In the genomic region with DNA sequence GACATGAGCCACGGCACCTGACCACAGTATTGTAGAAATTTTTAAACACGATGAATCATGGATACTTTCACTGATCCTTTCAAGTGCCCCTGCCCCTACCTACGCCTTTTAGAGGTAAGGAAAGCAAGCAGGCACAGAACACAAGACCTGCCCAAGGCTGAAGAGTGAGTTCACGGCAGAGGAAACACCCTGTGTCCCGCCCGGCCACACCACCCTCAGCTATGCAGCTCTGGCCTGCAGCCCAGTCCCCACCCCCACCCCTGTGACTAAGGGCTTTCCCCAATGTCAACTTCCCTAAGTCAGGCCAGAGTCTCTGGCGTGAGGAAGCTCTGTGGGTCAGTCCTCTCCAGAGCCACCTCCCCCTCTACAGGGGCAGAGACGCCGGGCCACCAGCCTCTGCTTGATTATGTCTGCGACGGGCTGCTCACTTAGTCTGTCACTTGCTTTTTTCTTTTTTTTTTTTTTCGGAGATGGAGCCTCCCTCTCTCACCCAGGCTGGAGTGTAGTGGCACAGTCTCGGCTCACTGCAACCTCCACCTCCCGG, we compare ENCODE assay signal across 9 cellular contexts. TPM values are rescaled to one million over a fixed set of nuclear protein-coding genes. Genes with fewer than 3 reads are reported as not detected.
DNase-seq lines count a peak whose midpoint lies in the region; ATAC-seq, FAIRE-seq and TF ChIP-seq lines count a peak whose summit lies in the region.
"Had no signal": no experiment of that assay in that cellular context is flagged by ENCODE, and none has a peak within 500 bp of the region (broad histone marks: within the 10 kb centered on the region; RNA-seq: fewer than 3 reads in every experiment).

No MANE protein-coding gene starts in this region.

- peak; percentile 93 for DNase-seq in ELR (ENCODE audit: low read depth)
- DNase-seq in RCC 7860 (ENCODE audit: low spot score) = peak; percentile 95
- peak; percentile 41 for DNase-seq in fibroblast of gingiva (ENCODE audit: low read depth)
- no peak for DNase-seq in osteocyte (ENCODE audit: extremely low spot score, unreplicated experiment)
- DNase-seq in germinal center (ENCODE audit: low spot score) = no peak
- DNase-seq in activated CD4-positive, alpha-beta T cell treated with anti-CD3 and anti-CD28 coated beads, Interleukin-2, amount 10 ng/mL, durations not matched to agents 24 days and 14 days = no peak
- no peak for DNase-seq in DMS153 treated with DMSO at 0.1 percent for 48 hours (lab: John Stamatoyannopoulos, UW; ENCODE audit: unreplicated experiment)
- DNase-seq: activated naive CD8-positive, alpha-beta T cell treated with anti-CD3 and anti-CD28 coated beads, Interleukin-2, amount 10 ng/mL, durations not matched to agents 7 days and 5 days had no signal

- H3K4me3 Mint-ChIP-seq in osteocyte (ENCODE audit: unreplicated experiment) = no peak overlapping the region
- no peak overlapping the region for H3K4me3 Mint-ChIP-seq in activated CD4-positive, alpha-beta T cell treated with anti-CD3 and anti-CD28 coated beads, Interleukin-2, amount 10 ng/mL, durations not matched to agents 24 days and 14 days
- H3K4me3 Mint-ChIP-seq: activated naive CD8-positive, alpha-beta T cell treated with anti-CD3 and anti-CD28 coated beads, Interleukin-2, amount 10 ng/mL, durations not matched to agents 7 days and 5 days had no signal

- peak; percentile 92 for FAIRE-seq in RCC 7860 (lab: Jason Lieb, UNC)

- no peaks in the 10 kb centered on the region for H3K9me3 Mint-ChIP-seq in osteocyte (ENCODE audit: unreplicated experiment)
- no peaks in the 10 kb centered on the region for H3K9me3 Mint-ChIP-seq in activated CD4-positive, alpha-beta T cell treated with anti-CD3 and anti-CD28 coated beads, Interleukin-2, amount 10 ng/mL, durations not matched to agents 24 days and 14 days
- H3K9me3 Mint-ChIP-seq: activated naive CD8-positive, alpha-beta T cell treated with anti-CD3 and anti-CD28 coated beads, Interleukin-2, amount 10 ng/mL, durations not matched to agents 7 days and 5 days had no signal

- no peak for TF ChIP-seq CTCF in osteocyte (IDR thresholded peaks at IDR 0.05)

- TF ChIP-seq POLR2A in GM18505 (IDR thresholded peaks at IDR 0.05; ENCODE audit: borderline replicate concordance, extremely low read depth, insufficient read depth, insufficient read length) = no peak

- ATAC-seq in GM18505 (IDR thresholded peaks at IDR 0.05; ENCODE audit: unreplicated experiment) = no peak

- intact Hi-C loops in activated CD4-positive, alpha-beta T cell treated with anti-CD3 and anti-CD28 coated beads, Interleukin-2, amount 10 ng/mL, durations not matched to agents 24 days and 14 days (cut with micrococcal nuclease) = no loop called here

- H3K4me1 Mint-ChIP-seq in osteocyte (ENCODE audit: unreplicated experiment) = peaks cover 23% of the 10 kb centered on the region
- peaks cover 10% of the 10 kb centered on the region for H3K4me1 Mint-ChIP-seq in activated CD4-positive, alpha-beta T cell treated with anti-CD3 and anti-CD28 coated beads, Interleukin-2, amount 10 ng/mL, durations not matched to agents 24 days and 14 days

- no peaks in the 10 kb centered on the region for H3K36me3 Mint-ChIP-seq in osteocyte (ENCODE audit: unreplicated experiment)
- peaks cover 6% of the 10 kb centered on the region for H3K36me3 Mint-ChIP-seq in activated CD4-positive, alpha-beta T cell treated with anti-CD3 and anti-CD28 coated beads, Interleukin-2, amount 10 ng/mL, durations not matched to agents 24 days and 14 days (ENCODE audit: low read depth)
- H3K36me3 Mint-ChIP-seq: activated naive CD8-positive, alpha-beta T cell treated with anti-CD3 and anti-CD28 coated beads, Interleukin-2, amount 10 ng/mL, durations not matched to agents 7 days and 5 days had no signal

- H3K27me3 Mint-ChIP-seq in osteocyte (ENCODE audit: unreplicated experiment) = no peaks in the 10 kb centered on the region
- H3K27me3 Mint-ChIP-seq in activated CD4-positive, alpha-beta T cell treated with anti-CD3 and anti-CD28 coated beads, Interleukin-2, amount 10 ng/mL, durations not matched to agents 24 days and 14 days = no peaks in the 10 kb centered on the region
- H3K27me3 Mint-ChIP-seq: activated naive CD8-positive, alpha-beta T cell treated with anti-CD3 and anti-CD28 coated beads, Interleukin-2, amount 10 ng/mL, durations not matched to agents 7 days and 5 days had no signal

- peak overlapping the region; percentile 8 for H3K27ac Mint-ChIP-seq in osteocyte (ENCODE audit: unreplicated experiment)
- H3K27ac Mint-ChIP-seq in activated CD4-positive, alpha-beta T cell treated with anti-CD3 and anti-CD28 coated beads, Interleukin-2, amount 10 ng/mL, durations not matched to agents 24 days and 14 days = no peak overlapping the region
- H3K27ac Mint-ChIP-seq: activated naive CD8-positive, alpha-beta T cell treated with anti-CD3 and anti-CD28 coated beads, Interleukin-2, amount 10 ng/mL, durations not matched to agents 7 days and 5 days had no signal

RNA-seq across cellular contexts. Expression of gene SLC16A5, which starts 8.4 kb away (rescaled TPM):
- 7.0 and 7.6 TPM in 2 replicates for total RNA-seq in osteocyte
- total RNA-seq in activated CD4-positive, alpha-beta T cell treated with anti-CD3 and anti-CD28 coated beads, Interleukin-2, amount 10 ng/mL, durations not matched to agents 24 days and 14 days = 6.8 and 7.2 TPM in 2 replicates

RNA-seq across cellular contexts. Expression of gene ARMC7, which starts 13.6 kb away (rescaled TPM):
- 12.8 and 13.6 TPM in 2 replicates for total RNA-seq in osteocyte
- total RNA-seq in activated CD4-positive, alpha-beta T cell treated with anti-CD3 and anti-CD28 coated beads, Interleukin-2, amount 10 ng/mL, durations not matched to agents 24 days and 14 days = 11.2 and 12.0 TPM in 2 replicates

RNA-seq across cellular contexts. Expression of gene NT5C, which starts 35.4 kb away (rescaled TPM):
- total RNA-seq in osteocyte = 45.6 and 48.2 TPM in 2 replicates
- total RNA-seq in activated CD4-positive, alpha-beta T cell treated with anti-CD3 and anti-CD28 coated beads, Interleukin-2, amount 10 ng/mL, durations not matched to agents 24 days and 14 days = 76.5 and 84.7 TPM in 2 replicates

RNA-seq across cellular contexts. Expression of gene KCTD2, which starts 49.1 kb away (rescaled TPM):
- total RNA-seq in osteocyte = 22.3 and 23.7 TPM in 2 replicates
- 18.7 and 19.0 TPM in 2 replicates for total RNA-seq in activated CD4-positive, alpha-beta T cell treated with anti-CD3 and anti-CD28 coated beads, Interleukin-2, amount 10 ng/mL, durations not matched to agents 24 days and 14 days

RNA-seq across cellular contexts. Expression of gene ATP5PD, which starts 49.4 kb away (rescaled TPM):
- total RNA-seq in osteocyte = 195 and 212 TPM in 2 replicates
- total RNA-seq in activated CD4-positive, alpha-beta T cell treated with anti-CD3 and anti-CD28 coated beads, Interleukin-2, amount 10 ng/mL, durations not matched to agents 24 days and 14 days = 158 and 161 TPM in 2 replicates

Comparison
In these comparisons a context has a peak if more than half of its experiments do, and no peak if none do; other contexts are left out.
1. DNase-seq: peak in ELR (single experiment), RCC 7860 (single experiment) and fibroblast of gingiva (single experiment); none in osteocyte (single experiment), germinal center (single experiment), activated CD4-positive, alpha-beta T cell treated with anti-CD3 and anti-CD28 coated beads, Interleukin-2, amount 10 ng/mL, durations not matched to agents 24 days and 14 days (single experiment) and DMS153 treated with DMSO at 0.1 percent for 48 hours (single experiment).